Comparison of ENCODE assay signal across 8 cellular contexts in genomic region chr6:109096198-109096597, GRCh38. TPM values are rescaled to one million over a fixed set of nuclear protein-coding genes. Genes with fewer than 3 reads are reported as not detected.
A peak's percentile ranks its signal among the peaks of the same experiment; 100 is the strongest.
DNase-seq lines count a peak whose midpoint lies in the region; ATAC-seq and TF ChIP-seq lines count a peak whose summit lies in the region.

No MANE protein-coding gene starts in this region.

- peak overlapping the region; percentile 54 for H2AFZ ChIP-seq in neuron (ENCODE audit: low read depth, low read length)

- no peaks in the 10 kb centered on the region for H3K9me3 ChIP-seq in CD8-positive, alpha-beta memory T cell (ENCODE audit: low read length)
- H3K9me3 ChIP-seq in MG63 = no peaks in the 10 kb centered on the region
- H3K9me3 ChIP-seq in neuron (ENCODE audit: low read length) = no peaks in the 10 kb centered on the region

- peak overlapping the region; percentile 92 to 96 (median 93) for H3K4me3 Mint-ChIP-seq in CD8-positive, alpha-beta memory T cell

- H3K27ac ChIP-seq in CD8-positive, alpha-beta memory T cell (ENCODE audit: low read depth, low read length) = peak overlapping the region; percentile 98
- peak overlapping the region in 20 of 59 donors; percentile 89 to 100 (median 99) for H3K27ac ChIP-seq in dorsolateral prefrontal cortex

- ATAC-seq in HG03432 (IDR thresholded peaks at IDR 0.05; ENCODE audit: unreplicated experiment) = no peak

- no peak for DNase-seq in CD8-positive, alpha-beta memory T cell
- DNase-seq in MG63 = no peak
- no peak for DNase-seq in dorsolateral prefrontal cortex
- no peak for DNase-seq in inferior parietal cortex (ENCODE audit: extremely low spot score)
- DNase-seq in SHP77 treated with DMSO at 0.1 percent for 48 hours (lab: John Stamatoyannopoulos, UW) = no peak
- DNase-seq in NCI-H1930 (lab: John Stamatoyannopoulos, UW) = no peak

- intact Hi-C loops in dorsolateral prefrontal cortex (cut with DNase I) = loop anchor here (5.0 to 10.0 kb wide), 4 partner anchors 89 to 251 kb away; partner anchors contain the start of gene ARMC2 (in 1 of the 2)

- H3K27me3 Mint-ChIP-seq in CD8-positive, alpha-beta memory T cell = no peaks in the 10 kb centered on the region

- CTCF ChIA-PET in CD8-positive, alpha-beta memory T cell (lab: Charles Lee) = interaction anchor here (2.6 to 3.3 kb wide), 2 partner anchors 23 to 87 kb away, joined by 6 to 21 read pairs; no protein-coding TSS in a partner anchor

- peaks cover 39 to 48% (median 44%) of the 10 kb centered on the region in 3 donors for H3K4me1 Mint-ChIP-seq in CD8-positive, alpha-beta memory T cell

- no peaks in the 10 kb centered on the region for H3K27me3 ChIP-seq in CD8-positive, alpha-beta memory T cell (ENCODE audit: insufficient read depth, low read length, poor library complexity, severe bottlenecking)
- H3K27me3 ChIP-seq in MG63 (no peaks in the 10 kb centered on the region), dorsolateral prefrontal cortex (no peaks in the 10 kb centered on the region), neuron (ENCODE audit: insufficient read depth, low read length) (no peaks in the 10 kb centered on the region)

- no peaks in the 10 kb centered on the region for H3K9me3 Mint-ChIP-seq in CD8-positive, alpha-beta memory T cell

- H3K4me1 ChIP-seq in CD8-positive, alpha-beta memory T cell (ENCODE audit: insufficient read depth, low read length) = peaks cover 33% of the 10 kb centered on the region
- H3K4me1 ChIP-seq in neuron (ENCODE audit: insufficient read depth, low read length) = peaks cover 23% of the 10 kb centered on the region

- POLR2A ChIA-PET in CD8-positive, alpha-beta memory T cell (lab: Charles Lee) = interaction anchor here (1.3 to 3.2 kb wide), 3 partner anchors 286 to 835 kb away, joined by 6 to 48 read pairs (median 17); partner anchors contain the start of genes CD164, FOXO3 and SNX3

- TF ChIP-seq CTCF in dorsolateral prefrontal cortex (IDR thresholded peaks at IDR 0.05 in 54 of 56, conservative IDR thresholded peaks at IDR 0.05 in 2 of 56; ENCODE audit: low read depth in 1 of 56, partially characterized antibody in 56 of 56) = no peak

- H3K4me3 ChIP-seq in CD8-positive, alpha-beta memory T cell (ENCODE audit: low read length) = peak overlapping the region; percentile 95
- peak overlapping the region; percentile 90 for H3K4me3 ChIP-seq in MG63
- H3K4me3 ChIP-seq in dorsolateral prefrontal cortex = peak overlapping the region; percentile 58 to 99 (median 86)
- H3K4me3 ChIP-seq in neuron (ENCODE audit: low read length) = peak overlapping the region; percentile 84

- peaks cover 0 to 15% (median 7%) of the 10 kb centered on the region in 3 donors for H3K36me3 Mint-ChIP-seq in CD8-positive, alpha-beta memory T cell

- no peaks in the 10 kb centered on the region for H3K36me3 ChIP-seq in CD8-positive, alpha-beta memory T cell (ENCODE audit: insufficient read depth, low read length)
- H3K36me3 ChIP-seq in MG63 (peaks cover 10% of the 10 kb centered on the region), neuron (ENCODE audit: insufficient read depth, low read length) (peaks cover 7% of the 10 kb centered on the region)

- peak overlapping the region in 6 of 8 donors; percentile 30 to 99 (median 82) for H3K27ac Mint-ChIP-seq in CD8-positive, alpha-beta memory T cell

RNA-seq across cellular contexts. Expression of gene CEP57L1, which starts 0.9 kb away (rescaled TPM):
- 10 to 100 TPM; 18.6 to 19.1 TPM for total RNA-seq in CD8-positive, alpha-beta memory T cell
- polyA plus RNA-seq in CD8-positive, alpha-beta memory T cell = 7.8 TPM
- 27.2 and 30.0 TPM in 2 replicates for total RNA-seq in MG63 (2014; rRNA removed; shearing (Covaris generic); ENCODE audit: low replicate concordance)
- 10 to 100 TPM; 14.7 to 38.7 (median 24.8) TPM for total RNA-seq in dorsolateral prefrontal cortex

RNA-seq across cellular contexts. Expression of gene SESN1, which starts 1.6 kb away (rescaled TPM):
- 10 to 100 TPM; 20.2 to 22.0 TPM for total RNA-seq in CD8-positive, alpha-beta memory T cell
- polyA plus RNA-seq in CD8-positive, alpha-beta memory T cell = 39.2 TPM
- 3.3 and 6.1 TPM in 2 replicates for total RNA-seq in MG63 (2014; rRNA removed; shearing (Covaris generic); ENCODE audit: low replicate concordance)
- total RNA-seq in dorsolateral prefrontal cortex = 100 to 1,000 TPM in 2 of 120 experiments, 10 to 100 TPM in 118; 42.2 to 110 (median 71.4) TPM
